ENCODE assay signal across 12 cellular contexts in the genomic region with DNA sequence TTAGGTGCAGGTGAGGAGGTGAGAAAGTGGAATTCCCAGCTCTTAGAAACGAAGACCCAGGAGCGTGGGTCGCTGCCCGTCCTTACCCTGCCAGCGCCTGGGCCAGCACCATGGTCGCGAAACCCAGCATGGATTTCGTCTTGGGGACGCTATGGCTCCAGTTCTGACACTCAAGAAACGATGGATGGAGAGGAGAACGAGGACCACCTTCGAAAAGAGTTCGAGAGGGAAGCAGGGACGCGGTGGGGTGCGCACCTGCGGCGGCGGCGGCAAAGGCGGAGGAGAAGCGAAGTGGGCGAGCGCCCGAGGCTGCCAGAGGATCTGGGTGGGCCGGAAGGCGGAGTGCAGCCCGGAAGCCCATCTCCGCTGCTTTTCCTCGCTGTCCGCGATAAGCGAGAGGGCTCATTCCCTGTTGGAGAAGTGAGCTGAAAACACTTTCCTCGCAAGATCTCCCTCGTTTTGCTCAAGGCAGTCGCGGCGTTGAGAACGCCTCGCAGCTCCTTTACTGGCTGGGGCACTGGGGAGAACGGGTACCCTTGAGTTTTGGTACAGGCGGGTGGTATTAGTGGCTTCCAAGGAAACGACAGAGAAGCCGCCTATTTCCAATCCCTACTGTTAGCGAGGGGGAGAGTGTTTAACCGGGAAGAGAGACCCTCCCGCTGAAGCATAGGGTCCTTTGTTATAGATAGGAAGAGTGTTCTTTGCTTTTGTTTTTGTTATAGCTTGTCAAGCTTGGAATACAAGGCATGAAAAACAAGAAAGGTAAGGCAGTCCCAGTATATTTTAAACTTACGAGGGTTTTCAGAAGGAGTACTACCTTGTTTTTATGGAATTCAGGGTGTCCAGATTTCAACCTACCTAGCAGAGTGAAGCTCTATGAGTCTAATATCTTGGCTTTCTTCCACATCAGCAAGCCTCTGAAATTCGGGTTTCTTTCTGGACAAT.
A peak's percentile ranks its signal among the peaks of the same experiment; 100 is the strongest.
DNase-seq lines count a peak whose midpoint lies in the region; ATAC-seq, FAIRE-seq and TF ChIP-seq lines count a peak whose summit lies in the region.
"Had no signal": no experiment of that assay in that cellular context is flagged by ENCODE, and none has a peak within 500 bp of the region (broad histone marks: within the 10 kb centered on the region; RNA-seq: fewer than 3 reads in every experiment).

No MANE protein-coding gene starts in this region.

- ATAC-seq in GM23338 = peak; percentile 20
- ATAC-seq in RWPE2 (ENCODE audit: low read depth) = no peak
- ATAC-seq in GM18517 (IDR thresholded peaks at IDR 0.05; ENCODE audit: unreplicated experiment) = no peak
- no peak for ATAC-seq in GM18505 (IDR thresholded peaks at IDR 0.05; ENCODE audit: unreplicated experiment)
- ATAC-seq: left colon had no signal

- H3K4me1 ChIP-seq in GM23338 (ENCODE audit: insufficient read depth) (peaks cover 61% of the 10 kb centered on the region), RWPE2 (ENCODE audit: insufficient read depth, poor library complexity, severe bottlenecking) (peaks cover 6% of the 10 kb centered on the region), endothelial cell of umbilical vein (ENCODE audit: control insufficient read depth, extremely low read depth, insufficient read depth, low read length) (peaks cover 4% of the 10 kb centered on the region), neural progenitor cell (peaks cover 23% of the 10 kb centered on the region), suprapubic skin (no peaks in the 10 kb centered on the region)

- H3K27me3 ChIP-seq in GM23338 (ENCODE audit: insufficient read depth) (peaks cover 100% of the 10 kb centered on the region), RWPE2 (ENCODE audit: insufficient read depth, poor library complexity, severe bottlenecking) (peaks cover 96% of the 10 kb centered on the region), endothelial cell of umbilical vein (ENCODE audit: control insufficient read depth in 2 of 2, insufficient read depth in 2 of 2, low read length in 2 of 2) (peaks cover 79 to 85% of the 10 kb centered on the region in 2 experiments), neural progenitor cell (peaks cover 100% of the 10 kb centered on the region), suprapubic skin (peaks cover 100% of the 10 kb centered on the region)

- H3K9me1 ChIP-seq in endothelial cell of umbilical vein (replicated peaks; ENCODE audit: control insufficient read depth, extremely low read depth, insufficient read depth, low read length) = no peaks in the 10 kb centered on the region

- 6% methylated on average over 39 of the region's 49 CpGs for WGBS in suprapubic skin

- CTCF ChIA-PET in endothelial cell of umbilical vein (lab: Charles Lee) = interaction anchor here (1.9 kb wide), 1 partner anchor 23 kb away, joined by 5 read pairs; no protein-coding TSS in a partner anchor

- H3K9ac ChIP-seq in endothelial cell of umbilical vein (replicated peaks; ENCODE audit: extremely low read depth, insufficient read depth, low read length) (no peak overlapping the region), neural progenitor cell (no peak overlapping the region)

- H3K4me2 ChIP-seq in GM23338 = peak overlapping the region; percentile 99
- H3K4me2 ChIP-seq in endothelial cell of umbilical vein (ENCODE audit: insufficient read depth, low read length) = no peak overlapping the region
- H3K4me2 ChIP-seq in neural progenitor cell = peak overlapping the region; percentile 94

- H2AFZ ChIP-seq in GM23338 (0 out of 2 replicates have a peak overlapping the region, but pooled peaks have one; percentile 38), endothelial cell of umbilical vein (ENCODE audit: low read depth, low read length) (peak overlapping the region; percentile 34), neural progenitor cell (replicated peaks) (peak overlapping the region; percentile 88)

- H3K4me3 ChIP-seq in GM23338 (peak overlapping the region; percentile 75), RWPE2 (ENCODE audit: severe bottlenecking) (peak overlapping the region; percentile 18), endothelial cell of umbilical vein (replicated peaks in 1 of 3; ENCODE audit: insufficient read depth in 1 of 3, low read depth in 1 of 3, low read length in 3 of 3) (no peak overlapping the region), neural progenitor cell (peak overlapping the region; percentile 49), suprapubic skin (no peak overlapping the region)
- H3K4me3 ChIP-seq: HAP-1 had no signal

- no peaks in the 10 kb centered on the region for H3K9me2 ChIP-seq in GM23338 (ENCODE audit: insufficient read depth)

- no peak overlapping the region for H3K27ac ChIP-seq in GM23338 (ENCODE audit: low read depth)
- H3K27ac ChIP-seq in RWPE2 (ENCODE audit: poor library complexity, severe bottlenecking) = no peak overlapping the region
- H3K27ac ChIP-seq in endothelial cell of umbilical vein (ENCODE audit: insufficient read depth, low read depth, low read length) = no peak overlapping the region
- H3K27ac ChIP-seq in neural progenitor cell = no peak overlapping the region
- no peak overlapping the region for H3K27ac ChIP-seq in suprapubic skin

- FAIRE-seq in endothelial cell of umbilical vein (lab: Jason Lieb, UNC) = no peak

- H3K4me1 Mint-ChIP-seq in GM23338 = peaks cover 63% of the 10 kb centered on the region
- peaks cover 31% of the 10 kb centered on the region for H3K4me1 Mint-ChIP-seq in neural progenitor cell

- intact Hi-C loops in endothelial cell of umbilical vein (cut with micrococcal nuclease) = no loop called here

- H3K36me3 Mint-ChIP-seq in GM23338 (ENCODE audit: low read depth) = no peaks in the 10 kb centered on the region
- H3K36me3 Mint-ChIP-seq in neural progenitor cell = no peaks in the 10 kb centered on the region

- TF ChIP-seq POLR2A in endothelial cell of umbilical vein (IDR thresholded peaks at IDR 0.05; ENCODE audit: low read depth, low read length) (no peak), suprapubic skin (IDR thresholded peaks at IDR 0.05) (no peak), GM18505 (IDR thresholded peaks at IDR 0.05; ENCODE audit: borderline replicate concordance, extremely low read depth, insufficient read depth, insufficient read length) (no peak)

- dilution Hi-C loops in endothelial cell of umbilical vein (cut with MboI; ENCODE audit: extremely low pct_ligation_motif_present, low sequenced_read_pairs) = no loop called here

- TF ChIP-seq CTCF in GM23338 (conservative IDR thresholded peaks at IDR 0.05; ENCODE audit: low read depth in 2 of 2) (no peak), RWPE2 (IDR thresholded peaks at IDR 0.05; ENCODE audit: poor library complexity, severe bottlenecking) (no peak), endothelial cell of umbilical vein (IDR thresholded peaks at IDR 0.05; ENCODE audit: extremely low read depth in 1 of 2, insufficient read depth in 1 of 2, low read depth in 1 of 2, low read length in 2 of 2) (no peak), neural progenitor cell (IDR thresholded peaks at IDR 0.05) (no peak), suprapubic skin (IDR thresholded peaks at IDR 0.05) (no peak)

- peaks cover 7% of the 10 kb centered on the region; the same call in 2 of the 3 replicates for H3K9me3 Mint-ChIP-seq in GM23338
- peaks cover 19% of the 10 kb centered on the region for H3K9me3 Mint-ChIP-seq in neural progenitor cell

- H3F3A ChIP-seq in GM23338 (replicated peaks; ENCODE audit: low read depth) (peaks cover 31% of the 10 kb centered on the region), neural progenitor cell (ENCODE audit: low read depth) (peaks cover 20% of the 10 kb centered on the region)

- H3K9me3 ChIP-seq in RWPE2 (ENCODE audit: severe bottlenecking) = no peaks in the 10 kb centered on the region
- no peaks in the 10 kb centered on the region for H3K9me3 ChIP-seq in endothelial cell of umbilical vein (replicated peaks; ENCODE audit: control insufficient read depth, insufficient read depth, low read length)
- H3K9me3 ChIP-seq in neural progenitor cell (ENCODE audit: low read depth) = no peaks in the 10 kb centered on the region
- H3K9me3 ChIP-seq in suprapubic skin = no peaks in the 10 kb centered on the region
- H3K9me3 ChIP-seq: HAP-1 had no signal

- H3K79me2 ChIP-seq in GM23338 (replicated peaks; ENCODE audit: insufficient read depth) (no peaks in the 10 kb centered on the region), endothelial cell of umbilical vein (ENCODE audit: control insufficient read depth, insufficient read depth, low read length) (no peaks in the 10 kb centered on the region), neural progenitor cell (ENCODE audit: low read depth) (no peaks in the 10 kb centered on the region)

- POLR2A ChIA-PET in endothelial cell of umbilical vein (lab: Charles Lee) = no interaction called here

- H3K36me3 ChIP-seq in GM23338 (ENCODE audit: insufficient read depth) = no peaks in the 10 kb centered on the region
- H3K36me3 ChIP-seq in RWPE2 (ENCODE audit: low read depth) = no peaks in the 10 kb centered on the region
- H3K36me3 ChIP-seq in endothelial cell of umbilical vein (ENCODE audit: control insufficient read depth in 2 of 2, extremely low read depth in 1 of 2, insufficient read depth in 2 of 2, low read length in 2 of 2) = no peaks in the 10 kb centered on the region
- H3K36me3 ChIP-seq in neural progenitor cell = no peaks in the 10 kb centered on the region
- H3K36me3 ChIP-seq in suprapubic skin = no peaks in the 10 kb centered on the region
- H3K36me3 ChIP-seq: HAP-1 had no signal

- H3K27ac Mint-ChIP-seq in GM23338 = no peak overlapping the region
- H3K27ac Mint-ChIP-seq in neural progenitor cell = no peak overlapping the region

- H4K20me1 ChIP-seq in GM23338 (replicated peaks; ENCODE audit: insufficient read depth) = peaks cover 7% of the 10 kb centered on the region; the same call in 1 of the 2 replicates
- H4K20me1 ChIP-seq in endothelial cell of umbilical vein (replicated peaks; ENCODE audit: control insufficient read depth, extremely low read depth, insufficient read depth, low read length) = peaks cover 2% of the 10 kb centered on the region
- H4K20me1 ChIP-seq in neural progenitor cell (ENCODE audit: low read depth) = peaks cover 83% of the 10 kb centered on the region

- no peak for TF ChIP-seq EP300 in suprapubic skin (IDR thresholded peaks at IDR 0.05)

- H3K4me3 Mint-ChIP-seq in GM23338 = peak overlapping the region; percentile 83
- peak overlapping the region; percentile 78 for H3K4me3 Mint-ChIP-seq in neural progenitor cell

- BruUV-seq in endothelial cell of umbilical vein (replicated peaks; lab: Mats Ljungman, UMichigan) = no TSS peak

- peaks cover 99% of the 10 kb centered on the region for H3K27me3 Mint-ChIP-seq in GM23338 (ENCODE audit: insufficient read depth, low read depth, poor library complexity)
- peaks cover 95% of the 10 kb centered on the region for H3K27me3 Mint-ChIP-seq in neural progenitor cell (ENCODE audit: insufficient read depth, low read depth)

- DNase-seq in GM23338 (ENCODE audit: low spot score) = peak; percentile 69
- DNase-seq in RWPE2 (ENCODE audit: low spot score) = no peak
- DNase-seq in endothelial cell of umbilical vein (ENCODE audit: low read depth, low spot score) = no peak
- peak; percentile 76 for DNase-seq in neural progenitor cell (ENCODE audit: low spot score)
- DNase-seq in suprapubic skin (ENCODE audit: low spot score in 2 of 2) = no peak
- DNase-seq: effector memory CD4-positive, alpha-beta T cell; left colon; NCI-H1048; T1000 had no signal

TF ChIP-seq in GM23338, 12 proteins besides CTCF, POLR2A, EP300 and RAD21 (continues in another document):
- TF ChIP-seq STAT1 (IDR thresholded peaks at IDR 0.05; ENCODE audit: unreplicated experiment) = no peak

Comparison
In these comparisons a context has a peak if more than half of its experiments do, and no peak if none do; other contexts are left out.
1. DNase-seq: peak in GM23338 (single experiment) and neural progenitor cell (single experiment); none in RWPE2 (single experiment), endothelial cell of umbilical vein (single experiment) and suprapubic skin (0 of 2).
2. H2AFZ ChIP-seq: peak in every context shown above with its lines; median percentile 88 in neural progenitor cell; 38 in GM23338; 34 in endothelial cell of umbilical vein.
3. H3K4me3 ChIP-seq: peak in GM23338 (single experiment), RWPE2 (single experiment) and neural progenitor cell (single experiment); none in endothelial cell of umbilical vein (0 of 3) and suprapubic skin (single experiment).